In the genomic region with DNA sequence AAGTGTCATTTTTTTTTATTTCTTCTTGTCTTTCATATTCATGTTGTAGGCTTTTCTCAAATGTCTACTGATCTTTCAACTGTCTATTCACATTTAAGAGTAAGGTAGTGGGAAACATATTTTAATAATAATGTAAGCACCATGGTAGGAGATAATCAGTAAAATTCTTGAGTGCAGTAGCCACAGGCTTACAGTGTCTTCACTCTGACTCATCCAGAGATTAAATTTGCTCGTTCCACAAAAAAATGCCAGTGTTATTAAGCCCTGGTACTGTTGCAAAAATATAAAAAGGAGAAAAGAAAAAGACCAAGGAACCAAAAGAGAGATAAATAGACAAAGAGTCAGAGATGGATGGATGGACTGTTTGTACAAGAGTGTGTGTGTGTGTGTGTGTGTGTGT, we compare ENCODE assay signal across 13 cellular contexts. TPM values are rescaled to one million over a fixed set of nuclear protein-coding genes. Genes with fewer than 3 reads are reported as not detected.
A peak's percentile ranks its signal among the peaks of the same experiment; 100 is the strongest.
DNase-seq lines count a peak whose midpoint lies in the region; ATAC-seq, FAIRE-seq and TF ChIP-seq lines count a peak whose summit lies in the region.
"Had no signal": no experiment of that assay in that cellular context is flagged by ENCODE, and none has a peak within 500 bp of the region (broad histone marks: within the 10 kb centered on the region; RNA-seq: fewer than 3 reads in every experiment).

No MANE protein-coding gene starts in this region.

- TF ChIP-seq RAD21 in GM12878 (IDR thresholded peaks at IDR 0.05; ENCODE audit: insufficient read depth, low read depth, low read length) = no peak

- H3K9me3 Mint-ChIP-seq in activated CD4-positive, alpha-beta T cell treated with anti-CD3 and anti-CD28 coated beads for 36 hours (ENCODE audit: low read depth) = no peaks in the 10 kb centered on the region
- peaks cover 3% of the 10 kb centered on the region for H3K9me3 Mint-ChIP-seq in natural killer cell treated with Interleukin-12 subunit alpha and Interleukin-12 subunit beta and Interleukin-15 and Interleukin-18, amount 100 ng/mL, for 72 hours

- peak overlapping the region; percentile 31; the same call in 1 of the 2 replicates for H3K27ac ChIP-seq in GM12878 (ENCODE audit: control insufficient read depth, insufficient read depth)
- H3K27ac ChIP-seq: thyroid gland had no signal

- DNase-seq in activated CD4-positive, alpha-beta T cell treated with anti-CD3 and anti-CD28 coated beads for 36 hours = no peak
- DNase-seq in activated CD4-positive, alpha-beta T cell treated with anti-CD3 and anti-CD28 coated beads, Interleukin-2, amount 50 U/mL, for 48 hours = no peak
- DNase-seq in LHCN-M2 (ENCODE audit: low read depth) (peak; percentile 35), GM12878 (ENCODE audit: low read depth, low spot score) (no peak), NCI-H1417 treated with DMSO at 0.1 percent for 48 hours (lab: John Stamatoyannopoulos, UW) (no peak)
- DNase-seq in natural killer cell treated with Interleukin-12 subunit alpha and Interleukin-12 subunit beta and Interleukin-15 and Interleukin-18, amount 100 ng/mL, for 72 hours (ENCODE audit: low spot score) = no peak
- DNase-seq in stimulated activated CD8-positive, alpha-beta memory T cell treated with anti-CD3 and anti-CD28 coated beads, Interleukin-4, amount 100 ng/mL, for 48 hours = no peak
- DNase-seq: effector CD8-positive, alpha-beta T cell; stimulated activated CD4-positive, alpha-beta T cell treated with anti-CD3 and anti-CD28 coated beads, Interleukin-4, amount 100 ng/mL, for 1 hour; T-helper 1 cell; thyroid gland had no signal

- peak overlapping the region; percentile 23 for H3K4me3 Mint-ChIP-seq in activated CD4-positive, alpha-beta T cell treated with anti-CD3 and anti-CD28 coated beads for 36 hours
- H3K4me3 Mint-ChIP-seq in natural killer cell treated with Interleukin-12 subunit alpha and Interleukin-12 subunit beta and Interleukin-15 and Interleukin-18, amount 100 ng/mL, for 72 hours = peak overlapping the region; percentile 52

- H3K27me3 ChIP-seq in GM12878 (replicated peaks in 1 of 2; ENCODE audit: control insufficient read depth in 2 of 2, insufficient read depth in 2 of 2, low read length in 1 of 2) = no peaks in the 10 kb centered on the region
- H3K27me3 ChIP-seq: thyroid gland had no signal

- SMC1A ChIA-PET in GM12878 (lab: Charles Lee; ENCODE audit: uncharacterized antibody, unreplicated experiment) = no interaction called here

- no peak overlapping the region for H3K4me3 ChIP-seq in GM12878
- H3K4me3 ChIP-seq: K562, thyroid gland had no signal

- FAIRE-seq in GM12878 (lab: Jason Lieb, UNC) = no peak
- FAIRE-seq: K562 had no signal

- no peaks in the 10 kb centered on the region; a peak in 1 of 4 replicates for H3K36me3 ChIP-seq in GM12878 (ENCODE audit: control insufficient read depth in 2 of 2, insufficient read depth in 2 of 2, low read length in 1 of 2)
- H3K36me3 ChIP-seq: thyroid gland had no signal

- H2AFZ ChIP-seq in GM12878 (ENCODE audit: control insufficient read depth, low read depth, low read length) = no peak overlapping the region

- H3K4me1 Mint-ChIP-seq in activated CD4-positive, alpha-beta T cell treated with anti-CD3 and anti-CD28 coated beads for 36 hours = peaks cover 75% of the 10 kb centered on the region
- H3K4me1 Mint-ChIP-seq in natural killer cell treated with Interleukin-12 subunit alpha and Interleukin-12 subunit beta and Interleukin-15 and Interleukin-18, amount 100 ng/mL, for 72 hours (ENCODE audit: low read depth in 2 of 2) = peaks cover 50 to 71% of the 10 kb centered on the region in 2 donors

- H3K79me2 ChIP-seq in GM12878 (ENCODE audit: control insufficient read depth, insufficient read depth, low read length) = peaks cover 54% of the 10 kb centered on the region

- POLR2A ChIA-PET in activated CD4-positive, alpha-beta T cell treated with anti-CD3 and anti-CD28 coated beads for 36 hours (lab: Charles Lee) = no interaction called here
- POLR2A ChIA-PET in GM12878 (lab: Charles Lee) = no interaction called here

- 18% methylated on average over 1 of the region's 1 CpG for WGBS in GM12878 (ENCODE audit: insufficient coverage, insufficient replicate concordance, low lambda C conversion rate, missing lambda C conversion rate)

- no peak overlapping the region for H3K9ac ChIP-seq in GM12878 (ENCODE audit: control insufficient read depth, insufficient read depth, low read length)

- RAD21 ChIA-PET in GM12878 (lab: Charles Lee; ENCODE audit: unreplicated experiment) = no interaction called here

- no peak for ATAC-seq in activated CD4-positive, alpha-beta T cell treated with anti-CD3 and anti-CD28 coated beads for 36 hours
- ATAC-seq in GM12878 = peak; percentile 28
- ATAC-seq in natural killer cell treated with Interleukin-12 subunit alpha and Interleukin-12 subunit beta and Interleukin-15 and Interleukin-18, amount 100 ng/mL, for 72 hours = no peak
- ATAC-seq in activated CD4-positive, CD25-positive, alpha-beta regulatory T cell treated with anti-CD3 and anti-CD28 coated beads, Interleukin-2, amount 50 U/mL, for 24 hours = no peak
- ATAC-seq: K562 had no signal

- in situ Hi-C loops in GM12878 (cut with MboI) = no loop called here

- peaks cover 20% of the 10 kb centered on the region for H3K4me1 ChIP-seq in GM12878 (ENCODE audit: control insufficient read depth, insufficient read depth, low read length)

- no peak for TF ChIP-seq POLR2A in GM12878 (IDR thresholded peaks at IDR 0.05; ENCODE audit: low read depth, low read length)

- H3K36me3 Mint-ChIP-seq in activated CD4-positive, alpha-beta T cell treated with anti-CD3 and anti-CD28 coated beads for 36 hours (ENCODE audit: low read depth) = peaks cover 5% of the 10 kb centered on the region
- no peaks in the 10 kb centered on the region for H3K36me3 Mint-ChIP-seq in natural killer cell treated with Interleukin-12 subunit alpha and Interleukin-12 subunit beta and Interleukin-15 and Interleukin-18, amount 100 ng/mL, for 72 hours

- intact Hi-C loops in activated CD4-positive, alpha-beta T cell treated with anti-CD3 and anti-CD28 coated beads for 36 hours (cut with DNase I, micrococcal nuclease) = loop anchor here in 1 of 2 experiments (5.0 kb wide), 1 partner anchor 267 kb away; the partner anchor contains the start of gene EMB
- intact Hi-C loops in GM12878 (cut with micrococcal nuclease; ENCODE audit: unreplicated experiment) = no loop called here

- H3K27ac Mint-ChIP-seq in activated CD4-positive, alpha-beta T cell treated with anti-CD3 and anti-CD28 coated beads for 36 hours = peak overlapping the region; percentile 81
- H3K27ac Mint-ChIP-seq in natural killer cell treated with Interleukin-12 subunit alpha and Interleukin-12 subunit beta and Interleukin-15 and Interleukin-18, amount 100 ng/mL, for 72 hours = peak overlapping the region; percentile 78 to 85

- no peak for TF ChIP-seq CTCF in GM12878 (IDR thresholded peaks at IDR 0.05 in 2 of 3, conservative IDR thresholded peaks at IDR 0.05 in 1 of 3; ENCODE audit: control insufficient read depth in 2 of 3, extremely low read depth in 1 of 3, insufficient read depth in 1 of 3, low read depth in 3 of 3, low read length in 3 of 3)

- BruUV-seq in GM12878 (replicated peaks; lab: Mats Ljungman, UMichigan) = no TSS peak

- no peak for TF ChIP-seq EP300 in GM12878 (IDR thresholded peaks at IDR 0.05; ENCODE audit: borderline replicate concordance in 1 of 2, control insufficient read depth in 1 of 2, low read depth in 2 of 2, low read length in 2 of 2)

- no peaks in the 10 kb centered on the region; the same call in 2 of the 3 replicates for H3K9me3 ChIP-seq in GM12878 (replicated peaks; ENCODE audit: control insufficient read depth, insufficient read depth, low read length)
- H3K9me3 ChIP-seq: thyroid gland had no signal

- no peaks in the 10 kb centered on the region for H4K20me1 ChIP-seq in GM12878 (ENCODE audit: control insufficient read depth, insufficient read depth)

- H3K4me2 ChIP-seq in GM12878 (ENCODE audit: control insufficient read depth, insufficient read depth) = no peak overlapping the region

- CTCF ChIA-PET in activated CD4-positive, alpha-beta T cell treated with anti-CD3 and anti-CD28 coated beads for 36 hours (lab: Charles Lee) = no interaction called here
- CTCF ChIA-PET in GM12878 (lab: Yijun Ruan, JAX) = no interaction called here

- H3K27me3 Mint-ChIP-seq in activated CD4-positive, alpha-beta T cell treated with anti-CD3 and anti-CD28 coated beads for 36 hours = no peaks in the 10 kb centered on the region
- no peaks in the 10 kb centered on the region for H3K27me3 Mint-ChIP-seq in natural killer cell treated with Interleukin-12 subunit alpha and Interleukin-12 subunit beta and Interleukin-15 and Interleukin-18, amount 100 ng/mL, for 72 hours

RNA-seq across cellular contexts. Expression of gene PARP8, which starts 43.0 kb away (rescaled TPM):
- total RNA-seq in activated CD4-positive, alpha-beta T cell treated with anti-CD3 and anti-CD28 coated beads for 36 hours = 10 to 100 TPM; 31.7 to 38.8 TPM
- total RNA-seq in LHCN-M2 (2014; rRNA removed) (6.3 and 8.1 TPM in 2 replicates), GM12878 (2014; rRNA removed) (18.8 and 28.2 TPM in 2 replicates), GM12878 (2014; rRNA removed; fragmentation: Illumina TruSeq; extraction: Trizol) (33.9 and 37.6 TPM in 2 replicates), GM12878 (2021) (34.5 and 37.0 TPM in 2 replicates)
- polyA plus RNA-seq in LHCN-M2 (2012) = 7.9 TPM
- total RNA-seq in GM12878 (2013; cell fraction: nucleolus; rRNA removed) = 266 and 283 TPM in 2 replicates
- 16.4 TPM for polyA plus RNA-seq in GM12878 (2011; ENCODE audit: low read depth)
- polyA plus RNA-seq in GM12878 (2011; rRNA removed) (65.2 and 92.4 TPM in 2 replicates), GM12878 (2014; fragmentation: Illumina TruSeq; extraction: Trizol) (32.3 and 43.8 TPM in 2 replicates), GM12878 (2014; fragmentation: Nextera tagmentation; extraction: Ambion mirVana) (10 to 100 TPM in 1 of 2 experiments, 1 to 10 TPM in 1; 9.1 to 11.9 TPM), GM12878 (2014; rRNA removed) (21.7 and 23.4 TPM in 2 replicates), GM12878 (2016; fragmentation: Nextera tagmentation; extraction: Ambion mirVana) (10 to 100 TPM; 16.0 to 19.5 TPM)
- polyA plus RNA-seq in GM12878 (2011; cell fraction: cytosol; rRNA removed) = 35.4 and 36.7 TPM in 2 replicates
- polyA plus RNA-seq in GM12878 (2011; cell fraction: nucleus; rRNA removed) = 80.6 and 103 TPM in 2 replicates
- 18.9 and 24.8 TPM in 2 replicates for polyA plus RNA-seq in GM12878 (2012)
- polyA minus RNA-seq in GM12878 (2011; rRNA and poly(A)+ RNA removed) = 114 and 133 TPM in 2 replicates
- 23.8 and 24.2 TPM in 2 replicates for polyA minus RNA-seq in GM12878 (2011; cell fraction: cytosol; rRNA and poly(A)+ RNA removed)
- polyA minus RNA-seq in GM12878 (2011; cell fraction: nucleus; rRNA and poly(A)+ RNA removed) = 185 and 276 TPM in 2 replicates
- 10 to 100 TPM; 58.2 to 62.5 TPM for total RNA-seq in natural killer cell treated with Interleukin-12 subunit alpha and Interleukin-12 subunit beta and Interleukin-15 and Interleukin-18, amount 100 ng/mL, for 72 hours
